ENCODE assay signal across 1 cellular context in the genomic region with DNA sequence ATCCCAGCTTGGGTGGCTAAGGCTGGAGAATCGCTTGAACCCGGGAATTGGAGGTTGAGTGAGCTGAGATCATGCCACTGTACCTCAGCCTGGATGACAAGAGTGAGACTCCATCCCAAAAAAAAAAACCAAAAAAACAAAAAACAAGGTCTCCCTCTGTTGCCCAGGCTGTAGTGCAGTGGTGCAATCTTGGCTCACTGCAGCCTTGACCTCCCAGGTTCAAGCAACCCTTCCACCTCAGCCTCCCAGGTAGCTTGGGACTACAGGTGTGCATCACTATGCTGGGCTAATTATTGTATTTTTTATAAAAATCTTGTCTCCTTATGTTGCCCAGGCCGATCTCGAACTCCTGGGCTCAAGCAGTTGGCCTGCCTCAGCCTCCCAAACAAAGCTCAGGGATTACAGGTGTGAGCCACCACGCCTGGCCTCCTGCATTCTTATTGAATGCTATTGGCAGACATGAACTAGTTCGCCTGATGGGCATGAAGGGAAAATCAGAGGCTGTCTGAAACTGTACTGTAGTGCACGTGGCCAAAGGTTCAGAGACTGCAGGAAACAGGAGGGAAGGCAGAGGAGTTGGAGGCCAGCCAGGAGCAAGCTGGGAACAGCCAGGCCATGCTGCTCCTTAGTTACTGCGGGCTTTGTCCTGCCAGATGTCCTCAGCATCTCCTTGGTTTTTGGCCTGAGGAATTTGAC.
A peak's percentile ranks its signal among the peaks of the same experiment; 100 is the strongest.
TF ChIP-seq lines count a peak whose summit lies in the region.

No MANE protein-coding gene starts in this region.

TF ChIP-seq in HepG2, 621 proteins besides CTCF, POLR2A, EP300 and RAD21 (continued from another document and continues in another):
- TF ChIP-seq HNF1B (CRISPR knock-in tag; IDR thresholded peaks at IDR 0.05) (no peak), PRPF4 (IDR thresholded peaks at IDR 0.05; ENCODE audit: low read depth, low read length, poor library complexity, severe bottlenecking) (no peak), RXRA (CRISPR knock-in tag; IDR thresholded peaks at IDR 0.05) (no peak), ZFP62 (CRISPR knock-in tag; IDR thresholded peaks at IDR 0.05) (no peak), KAT2B (IDR thresholded peaks at IDR 0.05; ENCODE audit: borderline replicate concordance, low read depth, low read length) (no peak), PRDM10 (CRISPR knock-in tag; IDR thresholded peaks at IDR 0.05; ENCODE audit: low read depth) (no peak), NCOA2 (CRISPR knock-in tag; IDR thresholded peaks at IDR 0.05) (no peak), FOSL2 (CRISPR knock-in tag; IDR thresholded peaks at IDR 0.05) (peak; percentile 32; the same call in 1 of the 2 replicates), CHD4 (IDR thresholded peaks at IDR 0.05; ENCODE audit: borderline replicate concordance, low read length) (no peak), RARA (CRISPR knock-in tag; IDR thresholded peaks at IDR 0.05) (peak; percentile 40; the same call in 1 of the 2 replicates), SMC3 (IDR thresholded peaks at IDR 0.05; ENCODE audit: low read length) (no peak), LCORL (IDR thresholded peaks at IDR 0.05) (no peak), LCORL (CRISPR knock-in tag; IDR thresholded peaks at IDR 0.05) (no peak), BCLAF1 (IDR thresholded peaks at IDR 0.05) (no peak), TFDP1 (CRISPR knock-in tag; IDR thresholded peaks at IDR 0.05; ENCODE audit: borderline replicate concordance) (peak; percentile 95), RXRB (CRISPR knock-in tag; IDR thresholded peaks at IDR 0.05; ENCODE audit: borderline replicate concordance) (peak; percentile 66; the same call in 1 of the 2 replicates), JUNB (CRISPR knock-in tag; IDR thresholded peaks at IDR 0.05; ENCODE audit: borderline replicate concordance) (no peak), HOMEZ (CRISPR knock-in tag; IDR thresholded peaks at IDR 0.05; ENCODE audit: low read depth) (no peak), SSRP1 (CRISPR knock-in tag; IDR thresholded peaks at IDR 0.05) (no peak), RCOR2 (CRISPR knock-in tag; IDR thresholded peaks at IDR 0.05) (peak; percentile 53), AHR (CRISPR knock-in tag; IDR thresholded peaks at IDR 0.05) (no peak), U2AF1 (optimal IDR thresholded peaks at IDR 0.05; ENCODE audit: low read depth, low read length) (no peak), ZNF275 (CRISPR knock-in tag; IDR thresholded peaks at IDR 0.05; ENCODE audit: borderline replicate concordance) (no peak), ZNF430 (CRISPR knock-in tag; IDR thresholded peaks at IDR 0.05) (0 out of 2 replicates have a peak, but pooled peaks have one; percentile 34), ATM (IDR thresholded peaks at IDR 0.05; ENCODE audit: borderline replicate concordance) (no peak), FOSL1 (CRISPR knock-in tag; IDR thresholded peaks at IDR 0.05; ENCODE audit: borderline replicate concordance) (no peak), ZNF749 (CRISPR knock-in tag; IDR thresholded peaks at IDR 0.05; ENCODE audit: borderline replicate concordance) (0 out of 2 replicates have a peak, but pooled peaks have one; percentile 43), DNMT1 (CRISPR knock-in tag; IDR thresholded peaks at IDR 0.05) (no peak), ZNF629 (CRISPR knock-in tag; conservative IDR thresholded peaks at IDR 0.05) (no peak; the same call in 1 of the 2 replicates), KDM5A (IDR thresholded peaks at IDR 0.05; ENCODE audit: borderline replicate concordance, low read length) (no peak), ZNF24 (IDR thresholded peaks at IDR 0.05) (no peak), SP4 (CRISPR knock-in tag; IDR thresholded peaks at IDR 0.05) (no peak; the same call in 1 of the 2 replicates), ZBTB4 (CRISPR knock-in tag; IDR thresholded peaks at IDR 0.05; ENCODE audit: borderline replicate concordance) (no peak; the same call in 1 of the 2 replicates), ZNF253 (CRISPR knock-in tag; IDR thresholded peaks at IDR 0.05; ENCODE audit: borderline replicate concordance) (no peak), SIX1 (CRISPR knock-in tag; IDR thresholded peaks at IDR 0.05; ENCODE audit: borderline replicate concordance) (no peak), ZNF790 (CRISPR knock-in tag; IDR thresholded peaks at IDR 0.05; ENCODE audit: borderline replicate concordance) (no peak), HOXA3 (CRISPR knock-in tag; IDR thresholded peaks at IDR 0.05) (peak; percentile 62; the same call in 1 of the 2 replicates), SALL2 (CRISPR knock-in tag; IDR thresholded peaks at IDR 0.05) (no peak)
- TF ChIP-seq, protein P1, sequence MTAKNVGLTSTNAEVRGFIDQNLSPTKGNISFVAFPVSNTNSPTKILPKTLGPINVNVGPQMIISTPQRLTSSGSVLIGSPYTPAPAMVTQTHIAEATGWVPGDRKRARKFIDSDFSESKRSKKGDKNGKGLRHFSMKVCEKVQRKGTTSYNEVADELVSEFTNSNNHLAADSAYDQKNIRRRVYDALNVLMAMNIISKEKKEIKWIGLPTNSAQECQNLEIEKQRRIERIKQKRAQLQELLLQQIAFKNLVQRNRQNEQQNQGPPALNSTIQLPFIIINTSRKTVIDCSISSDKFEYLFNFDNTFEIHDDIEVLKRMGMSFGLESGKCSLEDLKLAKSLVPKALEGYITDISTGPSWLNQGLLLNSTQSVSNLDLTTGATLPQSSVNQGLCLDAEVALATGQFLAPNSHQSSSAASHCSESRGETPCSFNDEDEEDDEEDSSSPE (CRISPR knock-in tag; IDR thresholded peaks at IDR 0.05) = peak; percentile 79
- TF ChIP-seq, protein P2, sequence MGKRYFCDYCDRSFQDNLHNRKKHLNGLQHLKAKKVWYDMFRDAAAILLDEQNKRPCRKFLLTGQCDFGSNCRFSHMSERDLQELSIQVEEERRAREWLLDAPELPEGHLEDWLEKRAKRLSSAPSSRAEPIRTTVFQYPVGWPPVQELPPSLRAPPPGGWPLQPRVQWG (CRISPR knock-in tag; IDR thresholded peaks at IDR 0.05; ENCODE audit: borderline replicate concordance, low read depth) = no peak
- TF ChIP-seq, protein P3, sequence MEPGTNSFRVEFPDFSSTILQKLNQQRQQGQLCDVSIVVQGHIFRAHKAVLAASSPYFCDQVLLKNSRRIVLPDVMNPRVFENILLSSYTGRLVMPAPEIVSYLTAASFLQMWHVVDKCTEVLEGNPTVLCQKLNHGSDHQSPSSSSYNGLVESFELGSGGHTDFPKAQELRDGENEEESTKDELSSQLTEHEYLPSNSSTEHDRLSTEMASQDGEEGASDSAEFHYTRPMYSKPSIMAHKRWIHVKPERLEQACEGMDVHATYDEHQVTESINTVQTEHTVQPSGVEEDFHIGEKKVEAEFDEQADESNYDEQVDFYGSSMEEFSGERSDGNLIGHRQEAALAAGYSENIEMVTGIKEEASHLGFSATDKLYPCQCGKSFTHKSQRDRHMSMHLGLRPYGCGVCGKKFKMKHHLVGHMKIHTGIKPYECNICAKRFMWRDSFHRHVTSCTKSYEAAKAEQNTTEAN (CRISPR knock-in tag; conservative IDR thresholded peaks at IDR 0.05) = peak; percentile 46
